In genomic region chr15:70376929-70377691, GRCh38 we compare ENCODE assay signal across 9 cellular contexts.
DNase-seq lines count a peak whose midpoint lies in the region; TF ChIP-seq lines count a peak whose summit lies in the region.
"Had no signal": no experiment of that assay in that cellular context is flagged by ENCODE, and none has a peak within 500 bp of the region (broad histone marks: within the 10 kb centered on the region; RNA-seq: fewer than 3 reads in every experiment).

No MANE protein-coding gene starts in this region.

- H3K4me3 ChIP-seq in iPS-18a (ENCODE audit: low read length) (peak overlapping the region; percentile 62), stomach (no peak overlapping the region)

- WGBS in stomach, 5 donors, result 5 to 12% (median 11%) methylated on average over 21 of the region's 21 CpGs

- peaks cover 27% of the 10 kb centered on the region for H3K4me1 ChIP-seq in iPS-18a (ENCODE audit: control insufficient read depth, low read depth, low read length)
- H3K4me1 ChIP-seq in stomach, result peaks cover 10 to 40% (median 21%) of the 10 kb centered on the region in 4 donors

- TF ChIP-seq EP300 in stomach (IDR thresholded peaks at IDR 0.05), result no peak

- TF ChIP-seq POLR2A in stomach (IDR thresholded peaks at IDR 0.05), result no peak

- no peak for TF ChIP-seq CTCF in stomach (IDR thresholded peaks at IDR 0.05)

- intact Hi-C loops in stomach (cut with DNase I; ENCODE audit: low total_unique reads), result no loop called here

- peak overlapping the region; percentile 67 for H3K27ac ChIP-seq in angular gyrus (ENCODE audit: low read depth, low read length)
- no peak overlapping the region for H3K27ac ChIP-seq in iPS-18a (ENCODE audit: low read length)
- H3K27ac ChIP-seq in stomach, result peak overlapping the region; percentile 15 to 79 (median 60)

- H3K9ac ChIP-seq in iPS-18a (ENCODE audit: low read length), result no peak overlapping the region

- H3K27me3 ChIP-seq in iPS-18a (ENCODE audit: control insufficient read depth, insufficient read depth, low read length) (peaks cover 18% of the 10 kb centered on the region), stomach (no peaks in the 10 kb centered on the region)

- H3K36me3 ChIP-seq in iPS-18a (ENCODE audit: control insufficient read depth, low read depth, low read length) (no peaks in the 10 kb centered on the region), stomach (no peaks in the 10 kb centered on the region)

- H3K9me3 ChIP-seq in iPS-18a (ENCODE audit: control insufficient read depth, low read depth, low read length) (no peaks in the 10 kb centered on the region), stomach (peaks cover 0 to 6% (median 3%) of the 10 kb centered on the region in 4 donors)

- DNase-seq in NCI-H82 (lab: John Stamatoyannopoulos, UW), result peak; percentile 37
- no peak for DNase-seq in NCI-H82 treated with DMSO at 0.1 percent for 48 hours (lab: John Stamatoyannopoulos, UW; ENCODE audit: unreplicated experiment)
- DNase-seq in stomach, result peak; percentile 53
- no peak for DNase-seq in NCI-H446 treated with DMSO at 0.1 percent for 48 hours (lab: John Stamatoyannopoulos, UW)
- no peak for DNase-seq in stimulated activated CD8-positive, alpha-beta memory T cell treated with anti-CD3 and anti-CD28 coated beads, Interleukin-4, amount 100 ng/mL, for 48 hours
- DNase-seq in NCI-H1048 (lab: John Stamatoyannopoulos, UW), result no peak
- DNase-seq: CD4-positive, CD25-positive, alpha-beta regulatory T cell had no signal

Comparison
In these comparisons a context has a peak if more than half of its experiments do, and no peak if none do; other contexts are left out.
1. DNase-seq: peak in NCI-H82 (single experiment) and stomach (single experiment); none in NCI-H82 treated with DMSO at 0.1 percent for 48 hours (single experiment), NCI-H446 treated with DMSO at 0.1 percent for 48 hours (single experiment), stimulated activated CD8-positive, alpha-beta memory T cell treated with anti-CD3 and anti-CD28 coated beads, Interleukin-4, amount 100 ng/mL, for 48 hours (single experiment) and NCI-H1048 (single experiment).